In genomic region chr11:125056931-125057330, GRCh38 we compare ENCODE assay signal across 21 cellular contexts. TPM values are rescaled to one million over a fixed set of nuclear protein-coding genes. Genes with fewer than 3 reads are reported as not detected.
DNase-seq lines count a peak whose midpoint lies in the region; ATAC-seq, FAIRE-seq and TF ChIP-seq lines count a peak whose summit lies in the region.
"Had no signal": no experiment of that assay in that cellular context is flagged by ENCODE, and none has a peak within 500 bp of the region (broad histone marks: within the 10 kb centered on the region; RNA-seq: fewer than 3 reads in every experiment).

No MANE protein-coding gene starts in this region.

- peak; percentile 2 for DNase-seq in DMS 273 (lab: John Stamatoyannopoulos, UW; ENCODE audit: unreplicated experiment)
- DNase-seq in DMS 273 treated with DMSO at 0.1 percent for 48 hours (lab: John Stamatoyannopoulos, UW), result no peak
- no peak for DNase-seq in K562 (ENCODE audit: extremely low read depth in 1 of 4, low spot score in 3 of 4)
- DNase-seq in small intestine, result peak; percentile 24
- DNase-seq in EL, result no peak
- no peak for DNase-seq in hypothalamus (lab: John Stamatoyannopoulos, UW)
- DNase-seq: Caco-2; CD4-positive, CD25-positive, alpha-beta regulatory T cell; CD8-positive, alpha-beta T cell; DMS53; DMS79 treated with DMSO at 0.1 percent for 48 hours; GM23248; H7; HCEC 1CT had no signal

- H3K4me1 ChIP-seq in K562 (replicated peaks in 1 of 2; ENCODE audit: control insufficient read depth in 2 of 2, insufficient read depth in 2 of 2, low read length in 2 of 2) (peaks cover 6 to 11% of the 10 kb centered on the region in 2 experiments; a peak in 3 of 5 replicates), small intestine (ENCODE audit: control insufficient read depth in 2 of 2, insufficient read depth in 1 of 2, low read depth in 1 of 2, low read length in 1 of 2) (peaks cover 0 to 4% of the 10 kb centered on the region in 2 donors)
- H3K4me1 ChIP-seq: BLaER1 had no signal

- in situ Hi-C loops in K562 (cut with MboI), result no loop called here

- H3K9me3 ChIP-seq in K562 (replicated peaks; ENCODE audit: control insufficient read depth, insufficient read depth, low read depth, low read length) (no peaks in the 10 kb centered on the region), small intestine (ENCODE audit: control insufficient read depth, low read depth) (no peaks in the 10 kb centered on the region)
- H3K9me3 ChIP-seq: BLaER1 had no signal

- CTCF ChIA-PET in K562 (lab: Yijun Ruan, JAX; ENCODE audit: low intra/inter-chr PET ratio), result no interaction called here

- H3K36me3 ChIP-seq in K562 (ENCODE audit: control insufficient read depth, insufficient read depth, low read length) (no peaks in the 10 kb centered on the region), small intestine (ENCODE audit: control insufficient read depth in 2 of 2, insufficient read depth in 2 of 2, low read length in 2 of 2) (no peaks in the 10 kb centered on the region)
- H3K36me3 ChIP-seq: BLaER1 had no signal

- intact Hi-C loops in K562 (cut with micrococcal nuclease), result no loop called here

- no peak overlapping the region for H2AFZ ChIP-seq in K562 (ENCODE audit: low read depth, low read length)
- H2AFZ ChIP-seq: GM23248 had no signal

- H3K27me3 ChIP-seq in K562 (ENCODE audit: control insufficient read depth in 2 of 2, insufficient read depth in 2 of 2, low read length in 2 of 2) (no peaks in the 10 kb centered on the region), small intestine (ENCODE audit: control insufficient read depth in 2 of 2, insufficient read depth in 2 of 2, low read length in 2 of 2) (no peaks in the 10 kb centered on the region)

- no peak overlapping the region for H3K4me2 ChIP-seq in K562 (ENCODE audit: insufficient read depth, low read length)
- H3K4me2 ChIP-seq: BLaER1 had no signal

- H3K9ac ChIP-seq in K562 (ENCODE audit: insufficient read depth in 1 of 2, low read depth in 2 of 2, low read length in 2 of 2), result no peak overlapping the region
- H3K9ac ChIP-seq: BLaER1, GM23248 had no signal

- no peak overlapping the region for H3K4me3 ChIP-seq in K562
- H3K4me3 ChIP-seq in small intestine (ENCODE audit: low read depth in 1 of 2, low read length in 2 of 2), result no peak overlapping the region
- H3K4me3 ChIP-seq: BLaER1, GM23248 had no signal

- TF ChIP-seq EP300 in K562 (IDR thresholded peaks at IDR 0.05; ENCODE audit: low read length), result no peak

- WGBS in K562 (ENCODE audit: insufficient coverage, low coverage, missing lambda C conversion rate), result 64% methylated on average over 3 of the region's 3 CpGs
- 32 to 55% (median 47%) methylated on average over 3 of the region's 3 CpGs for WGBS in small intestine, 3 donors

- POLR2A ChIA-PET in K562 (lab: Yijun Ruan, JAX), result no interaction called here

- H4K20me1 ChIP-seq in K562 (replicated peaks; ENCODE audit: control insufficient read depth, insufficient read depth, low read length), result no peaks in the 10 kb centered on the region
- H4K20me1 ChIP-seq: BLaER1 had no signal

- TF ChIP-seq POLR2A in K562 (conservative IDR thresholded peaks at IDR 0.05), result no peak

- FAIRE-seq in K562 (lab: Jason Lieb, UNC), result no peak
- no peak for FAIRE-seq in small intestine (lab: Jason Lieb, UNC)
- FAIRE-seq: A204.1, G401.6, GM12892, H1 had no signal

- no TSS peak for BruUV-seq in K562 (replicated peaks; lab: Mats Ljungman, UMichigan)

- no peak for TF ChIP-seq RAD21 in K562 (CRISPR knock-in tag; conservative IDR thresholded peaks at IDR 0.05 in 1 of 2, IDR thresholded peaks at IDR 0.05 in 1 of 2)

- ATAC-seq in K562, result no peak
- ATAC-seq: CD8-positive, alpha-beta T cell had no signal

- TF ChIP-seq CTCF in K562 (IDR thresholded peaks at IDR 0.05 in 2 of 3, conservative IDR thresholded peaks at IDR 0.05 in 1 of 3; ENCODE audit: insufficient read depth in 2 of 3, low read depth in 1 of 3, low read length in 3 of 3), result no peak

- no peaks in the 10 kb centered on the region for H3K9me1 ChIP-seq in K562 (ENCODE audit: control insufficient read depth, insufficient read depth, low read length)

- no peak overlapping the region for H3K27ac ChIP-seq in K562 (ENCODE audit: extremely low read depth, low read depth, low read length)
- no peak overlapping the region for H3K27ac ChIP-seq in small intestine (ENCODE audit: low read depth in 1 of 2, low read length in 1 of 2)
- H3K27ac ChIP-seq: 22Rv1, BLaER1, C4-2B, GM23248 had no signal

- H3K79me2 ChIP-seq in K562 (ENCODE audit: control insufficient read depth, insufficient read depth, low read length), result no peaks in the 10 kb centered on the region

TF ChIP-seq in K562, 482 proteins besides CTCF, POLR2A, EP300 and RAD21 (continues in another document):
- TF ChIP-seq DACH1 (IDR thresholded peaks at IDR 0.05; ENCODE audit: partially characterized antibody) (no peak), HMG20B (CRISPR knock-in tag; IDR thresholded peaks at IDR 0.05) (no peak)
- TF ChIP-seq, protein P1, sequence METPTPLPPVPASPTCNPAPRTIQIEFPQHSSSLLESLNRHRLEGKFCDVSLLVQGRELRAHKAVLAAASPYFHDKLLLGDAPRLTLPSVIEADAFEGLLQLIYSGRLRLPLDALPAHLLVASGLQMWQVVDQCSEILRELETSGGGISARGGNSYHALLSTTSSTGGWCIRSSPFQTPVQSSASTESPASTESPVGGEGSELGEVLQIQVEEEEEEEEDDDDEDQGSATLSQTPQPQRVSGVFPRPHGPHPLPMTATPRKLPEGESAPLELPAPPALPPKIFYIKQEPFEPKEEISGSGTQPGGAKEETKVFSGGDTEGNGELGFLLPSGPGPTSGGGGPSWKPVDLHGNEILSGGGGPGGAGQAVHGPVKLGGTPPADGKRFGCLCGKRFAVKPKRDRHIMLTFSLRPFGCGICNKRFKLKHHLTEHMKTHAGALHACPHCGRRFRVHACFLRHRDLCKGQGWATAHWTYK (CRISPR knock-in tag; IDR thresholded peaks at IDR 0.05), result no peak
- TF ChIP-seq, protein P2, sequence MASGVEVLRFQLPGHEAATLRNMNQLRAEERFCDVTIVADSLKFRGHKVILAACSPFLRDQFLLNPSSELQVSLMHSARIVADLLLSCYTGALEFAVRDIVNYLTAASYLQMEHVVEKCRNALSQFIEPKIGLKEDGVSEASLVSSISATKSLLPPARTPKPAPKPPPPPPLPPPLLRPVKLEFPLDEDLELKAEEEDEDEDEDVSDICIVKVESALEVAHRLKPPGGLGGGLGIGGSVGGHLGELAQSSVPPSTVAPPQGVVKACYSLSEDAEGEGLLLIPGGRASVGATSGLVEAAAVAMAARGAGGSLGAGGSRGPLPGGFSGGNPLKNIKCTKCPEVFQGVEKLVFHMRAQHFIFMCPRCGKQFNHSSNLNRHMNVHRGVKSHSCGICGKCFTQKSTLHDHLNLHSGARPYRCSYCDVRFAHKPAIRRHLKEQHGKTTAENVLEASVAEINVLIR (CRISPR knock-in tag; IDR thresholded peaks at IDR 0.05), result no peak

RNA-seq across cellular contexts. Expression of gene SLC37A2, which starts 6.2 kb away (rescaled TPM):
- total RNA-seq in K562 (2011; cell fraction: chromatin; rRNA removed; ENCODE audit: low replicate concordance), result 2.5 and 4.6 TPM in 2 replicates
- 2.1 and 2.3 TPM in 2 replicates for total RNA-seq in K562 (2011; cell fraction: nucleolus; rRNA removed)
- 2.1 and 2.3 TPM in 2 replicates for total RNA-seq in K562 (2011; cell fraction: nucleoplasm; rRNA removed)
- total RNA-seq in K562 (2014; rRNA removed) (0.27 and 0.57 TPM in 2 replicates), K562 (2014; rRNA removed; fragmentation: Illumina TruSeq; extraction: Trizol) (0.45 and 0.47 TPM in 2 replicates), K562 (2015; rRNA removed; fragmentation: Illumina TruSeq; extraction: Trizol) (0.53 and 0.72 TPM in 2 replicates), K562 (2021) (0.58 and 0.71 TPM in 2 replicates)
- polyA plus RNA-seq in K562 (2011; rRNA removed) (0.70 and 0.96 TPM in 2 replicates), K562 (2014; fragmentation: Illumina TruSeq; extraction: Trizol) (0.40 and 0.52 TPM in 2 replicates), K562 (2014; fragmentation: Nextera tagmentation; extraction: Ambion mirVana) (under 1 TPM; 0.01 to 0.11 TPM), K562 (2014; rRNA removed) (1.0 and 1.2 TPM in 2 replicates), small intestine (10 to 100 TPM in 1 of 3 donors, 1 to 10 TPM in 2; 1.1 to 12.2 (median 9.1) TPM)
- 0.50 and 1.1 TPM in 2 replicates for polyA plus RNA-seq in K562 (2011; cell fraction: cytosol; rRNA removed)
- 4.2 and 6.1 TPM in 2 replicates for polyA plus RNA-seq in K562 (2011; cell fraction: nucleus; rRNA removed)
- 0.62 and 1.8 TPM in 2 replicates for polyA plus RNA-seq in K562 (2012)
- polyA minus RNA-seq in K562 (2011; rRNA and poly(A)+ RNA removed), result 0.42 and 1.4 TPM in 2 replicates
- not detected in 2 replicates for polyA minus RNA-seq in K562 (2011; cell fraction: cytosol; rRNA and poly(A)+ RNA removed)
- polyA minus RNA-seq in K562 (2011; cell fraction: nucleus; rRNA and poly(A)+ RNA removed), result 1.9 and 2.2 TPM in 2 replicates
- total RNA-seq: CD4-positive, CD25-positive, alpha-beta regulatory T cell had no signal

RNA-seq across cellular contexts. Expression of gene TMEM218, which starts 54.5 kb away (rescaled TPM):
- total RNA-seq in K562 (2011; cell fraction: chromatin; rRNA removed; ENCODE audit: low replicate concordance), result 14.9 and 15.6 TPM in 2 replicates
- 11.4 and 16.0 TPM in 2 replicates for total RNA-seq in K562 (2011; cell fraction: nucleolus; rRNA removed)
- total RNA-seq in K562 (2011; cell fraction: nucleoplasm; rRNA removed), result 20.0 and 24.9 TPM in 2 replicates
- total RNA-seq in K562 (2014; rRNA removed) (13.4 and 19.4 TPM in 2 replicates), K562 (2014; rRNA removed; fragmentation: Illumina TruSeq; extraction: Trizol) (26.9 and 28.7 TPM in 2 replicates), K562 (2015; rRNA removed; fragmentation: Illumina TruSeq; extraction: Trizol) (21.7 and 25.4 TPM in 2 replicates), K562 (2021) (15.9 and 17.2 TPM in 2 replicates)
- polyA plus RNA-seq in K562 (2011; rRNA removed) (17.5 and 32.2 TPM in 2 replicates), K562 (2014; fragmentation: Illumina TruSeq; extraction: Trizol) (25.4 and 30.5 TPM in 2 replicates), K562 (2014; fragmentation: Nextera tagmentation; extraction: Ambion mirVana) (10 to 100 TPM; 24.8 to 25.1 TPM), K562 (2014; rRNA removed) (24.7 and 26.6 TPM in 2 replicates), small intestine (10 to 100 TPM in 2 of 3 donors, 1 to 10 TPM in 1; 9.6 to 28.6 (median 10.5) TPM)
- polyA plus RNA-seq in K562 (2011; cell fraction: cytosol; rRNA removed), result 17.6 and 22.3 TPM in 2 replicates
- polyA plus RNA-seq in K562 (2011; cell fraction: nucleus; rRNA removed), result 36.4 and 50.8 TPM in 2 replicates
- 23.1 and 29.3 TPM in 2 replicates for polyA plus RNA-seq in K562 (2012)
- 8.5 and 11.0 TPM in 2 replicates for polyA minus RNA-seq in K562 (2011; rRNA and poly(A)+ RNA removed)
- polyA minus RNA-seq in K562 (2011; cell fraction: cytosol; rRNA and poly(A)+ RNA removed), result 4.2 and 6.5 TPM in 2 replicates
- polyA minus RNA-seq in K562 (2011; cell fraction: nucleus; rRNA and poly(A)+ RNA removed), result 11.8 and 13.7 TPM in 2 replicates

Comparison
In these comparisons a context has a peak if more than half of its experiments do, and no peak if none do; other contexts are left out.
1. DNase-seq: peak in DMS 273 (single experiment) and small intestine (single experiment); none in DMS 273 treated with DMSO at 0.1 percent for 48 hours (single experiment), K562 (0 of 4), EL (single experiment) and hypothalamus (0 of 51).